ENCODE assay signal across 1 cellular context in genomic region chr12:10153271-10154144, GRCh38.
TF ChIP-seq lines count a peak whose summit lies in the region.

No MANE protein-coding gene starts in this region.

TF ChIP-seq in K562, 482 proteins besides CTCF, POLR2A, EP300 and RAD21:
- TF ChIP-seq HDAC3 (IDR thresholded peaks at IDR 0.05; ENCODE audit: borderline replicate concordance, partially characterized antibody), result no peak
- TF ChIP-seq SMC3 (conservative IDR thresholded peaks at IDR 0.05; ENCODE audit: insufficient read depth, low read depth, low read length), result peak; percentile 34
- no peak for TF ChIP-seq CREM (IDR thresholded peaks at IDR 0.05; ENCODE audit: low read depth)
- no peak for TF ChIP-seq GATAD2A (IDR thresholded peaks at IDR 0.05)
- no peak for TF ChIP-seq KLF6 (CRISPR knock-in tag; IDR thresholded peaks at IDR 0.05; ENCODE audit: borderline replicate concordance)
